20 cellular contexts compared by ENCODE assay signal in genomic region chr5:126268697-126269315, GRCh38.
DNase-seq lines count a peak whose midpoint lies in the region; ATAC-seq and TF ChIP-seq lines count a peak whose summit lies in the region.
"Had no signal": no experiment of that assay in that cellular context is flagged by ENCODE, and none has a peak within 500 bp of the region (broad histone marks: within the 10 kb centered on the region; RNA-seq: fewer than 3 reads in every experiment).

No MANE protein-coding gene starts in this region.

- H3K36me3 ChIP-seq in PC-3 (ENCODE audit: low read depth, low read length) = no peaks in the 10 kb centered on the region
- H3K36me3 ChIP-seq: BLaER1, SJSA1 had no signal

- no peaks in the 10 kb centered on the region for H3K9me2 ChIP-seq in PC-3 (replicated peaks; ENCODE audit: low read length)

- H2AFZ ChIP-seq in PC-3 (ENCODE audit: low read length) = no peak overlapping the region

- no peak overlapping the region for H3K4me2 ChIP-seq in PC-3 (ENCODE audit: low read length)
- H3K4me2 ChIP-seq: BLaER1 had no signal

- no peaks in the 10 kb centered on the region for H3K4me1 ChIP-seq in PC-3 (ENCODE audit: insufficient read depth, low read length)
- H3K4me1 ChIP-seq: BLaER1, SJSA1 had no signal

- POLR2A ChIA-PET in PC-3 (lab: Charles Lee; ENCODE audit: unreplicated experiment) = no interaction called here

- no peaks in the 10 kb centered on the region for H3F3A ChIP-seq in PC-3 (ENCODE audit: low read length, unreplicated experiment)

- no peaks in the 10 kb centered on the region for H4K20me1 ChIP-seq in PC-3 (ENCODE audit: low read length)
- H4K20me1 ChIP-seq: BLaER1 had no signal

- H3K4me3 Mint-ChIP-seq in activated T-helper 1 cell treated with anti-CD3 and anti-CD28 coated beads, Interleukin-12 subunit alpha, Interleukin-12 subunit beta, Interleukin-2, Interleukin-4 antibody, amounts not matched to agents 30 ng/mL and 10 ng/mL and 1 ng/mL, durations not matched to agents 14 hours and 24 hours and 36 hours = no peak overlapping the region
- H3K4me3 Mint-ChIP-seq: CD4-positive, alpha-beta memory T cell; H9 had no signal

- H3K36me3 Mint-ChIP-seq in activated T-helper 1 cell treated with anti-CD3 and anti-CD28 coated beads, Interleukin-12 subunit alpha, Interleukin-12 subunit beta, Interleukin-2, Interleukin-4 antibody, amounts not matched to agents 30 ng/mL and 10 ng/mL and 1 ng/mL, durations not matched to agents 14 hours and 24 hours and 36 hours (ENCODE audit: low read depth) = no peaks in the 10 kb centered on the region
- H3K36me3 Mint-ChIP-seq: CD4-positive, alpha-beta memory T cell had no signal

- no peaks in the 10 kb centered on the region for H3K79me2 ChIP-seq in PC-3 (ENCODE audit: low read length)

- no TSS peak for BruUV-seq in PC-3 (replicated peaks; lab: Mats Ljungman, UMichigan)

- no peaks in the 10 kb centered on the region for H3K27me3 Mint-ChIP-seq in activated T-helper 1 cell treated with anti-CD3 and anti-CD28 coated beads, Interleukin-12 subunit alpha, Interleukin-12 subunit beta, Interleukin-2, Interleukin-4 antibody, amounts not matched to agents 30 ng/mL and 10 ng/mL and 1 ng/mL, durations not matched to agents 14 hours and 24 hours and 36 hours (ENCODE audit: insufficient read depth)
- H3K27me3 Mint-ChIP-seq: CD4-positive, alpha-beta memory T cell had no signal

- no peak overlapping the region for H3K27ac Mint-ChIP-seq in activated T-helper 1 cell treated with anti-CD3 and anti-CD28 coated beads, Interleukin-12 subunit alpha, Interleukin-12 subunit beta, Interleukin-2, Interleukin-4 antibody, amounts not matched to agents 30 ng/mL and 10 ng/mL and 1 ng/mL, durations not matched to agents 14 hours and 24 hours and 36 hours
- H3K27ac Mint-ChIP-seq: CD4-positive, alpha-beta memory T cell had no signal

- DNase-seq in NCI-H2171 treated with DMSO at 0.1 percent for 48 hours (lab: John Stamatoyannopoulos, UW) (peak; percentile 73), NCI-H2171 (lab: John Stamatoyannopoulos, UW) (no peak), LoVo (ENCODE audit: low spot score) (peak; percentile 10), PC-3 (peak; percentile 4), left colon (peak; percentile 18 to 39), posterior cingulate gyrus (no peak)
- no peak for DNase-seq in activated T-helper 1 cell treated with anti-CD3 and anti-CD28 coated beads, Interleukin-12 subunit alpha, Interleukin-12 subunit beta, Interleukin-2, Interleukin-4 antibody, amounts not matched to agents 30 ng/mL and 10 ng/mL and 1 ng/mL, durations not matched to agents 14 hours and 24 hours and 36 hours (ENCODE audit: low spot score)
- DNase-seq: Calu3; CD4-positive, alpha-beta memory T cell; DMS79; H9; MV-4-11; NCI-H1930; NCI-H446 treated with DMSO at 0.1 percent for 48 hours; NCI-H774 had no signal

- H3K27me3 ChIP-seq in PC-3 (ENCODE audit: low read length) = no peaks in the 10 kb centered on the region
- H3K27me3 ChIP-seq: BLaER1, SJSA1 had no signal

- H3K4me1 Mint-ChIP-seq in activated T-helper 1 cell treated with anti-CD3 and anti-CD28 coated beads, Interleukin-12 subunit alpha, Interleukin-12 subunit beta, Interleukin-2, Interleukin-4 antibody, amounts not matched to agents 30 ng/mL and 10 ng/mL and 1 ng/mL, durations not matched to agents 14 hours and 24 hours and 36 hours (ENCODE audit: low read depth) = no peaks in the 10 kb centered on the region
- H3K4me1 Mint-ChIP-seq: CD4-positive, alpha-beta memory T cell had no signal

- CTCF ChIA-PET in PC-3 (lab: Charles Lee) = no interaction called here

- no peak for TF ChIP-seq CTCF in PC-3 (conservative IDR thresholded peaks at IDR 0.05; ENCODE audit: low read depth, low read length)

- H3K9me3 ChIP-seq in PC-3 (ENCODE audit: low read length) = no peaks in the 10 kb centered on the region
- H3K9me3 ChIP-seq: SJSA1 had no signal

- H3K27ac ChIP-seq in PC-3 (ENCODE audit: low read length) = no peak overlapping the region
- H3K27ac ChIP-seq: BLaER1, SJSA1 had no signal

- intact Hi-C loops in PC-3 (cut with micrococcal nuclease) (no loop called here), left colon (cut with DNase I, micrococcal nuclease) (no loop called here), posterior cingulate gyrus (cut with DNase I) (no loop called here)
- intact Hi-C loops in activated T-helper 1 cell treated with anti-CD3 and anti-CD28 coated beads, Interleukin-12 subunit alpha, Interleukin-12 subunit beta, Interleukin-2, Interleukin-4 antibody, amounts not matched to agents 30 ng/mL and 10 ng/mL and 1 ng/mL, durations not matched to agents 14 hours and 24 hours and 36 hours (cut with micrococcal nuclease) = no loop called here

- no peaks in the 10 kb centered on the region for H3K9me3 Mint-ChIP-seq in activated T-helper 1 cell treated with anti-CD3 and anti-CD28 coated beads, Interleukin-12 subunit alpha, Interleukin-12 subunit beta, Interleukin-2, Interleukin-4 antibody, amounts not matched to agents 30 ng/mL and 10 ng/mL and 1 ng/mL, durations not matched to agents 14 hours and 24 hours and 36 hours

- no peak overlapping the region for H3K9ac ChIP-seq in PC-3 (ENCODE audit: low read length)
- H3K9ac ChIP-seq: BLaER1 had no signal

- no peak overlapping the region for H3K4me3 ChIP-seq in PC-3 (ENCODE audit: low read length)
- H3K4me3 ChIP-seq: BLaER1, K562, SJSA1 had no signal

- ATAC-seq in PC-3 (no peak), left colon (peak; percentile 73), GM18909 (IDR thresholded peaks at IDR 0.05; ENCODE audit: poor library complexity, unreplicated experiment) (no peak)
- ATAC-seq: K562, Panc1 had no signal

Comparison
In these comparisons a context has a peak if more than half of its experiments do, and no peak if none do; other contexts are left out.
1. DNase-seq: peak in NCI-H2171 treated with DMSO at 0.1 percent for 48 hours (single experiment), LoVo (single experiment), PC-3 (single experiment) and left colon (2 of 2); none in NCI-H2171 (single experiment), posterior cingulate gyrus (0 of 10) and activated T-helper 1 cell treated with anti-CD3 and anti-CD28 coated beads, Interleukin-12 subunit alpha, Interleukin-12 subunit beta, Interleukin-2, Interleukin-4 antibody, amounts not matched to agents 30 ng/mL and 10 ng/mL and 1 ng/mL, durations not matched to agents 14 hours and 24 hours and 36 hours (single experiment).